In the genomic region with DNA sequence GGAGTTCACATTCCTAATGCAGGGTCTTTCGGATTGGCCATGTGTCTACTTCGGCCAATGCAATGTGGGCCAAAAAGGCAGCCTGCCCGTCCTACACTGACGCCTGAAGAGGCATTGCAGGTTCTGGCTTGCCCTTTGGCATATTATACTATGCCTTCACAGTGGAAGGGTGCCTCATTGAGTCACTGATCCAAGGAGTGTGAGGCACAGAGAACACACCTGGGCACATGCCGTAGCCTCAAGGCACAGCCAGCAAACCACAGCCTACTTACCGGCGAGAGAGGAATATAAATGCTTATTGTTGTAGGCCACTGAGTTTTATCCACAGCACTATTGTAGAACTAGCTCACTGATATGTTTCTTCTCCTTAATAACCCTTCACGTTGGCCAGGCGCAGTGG, we compare ENCODE assay signal across 1 cellular context.
TF ChIP-seq lines count a peak whose summit lies in the region.

No MANE protein-coding gene starts in this region.

TF ChIP-seq in IMR-90, 13 proteins besides CTCF, POLR2A, EP300 and RAD21 (continued from another document):
- TF ChIP-seq RCOR1 (IDR thresholded peaks at IDR 0.05; ENCODE audit: insufficient replicate concordance, low read length) (no peak), NFE2L2 (IDR thresholded peaks at IDR 0.05; ENCODE audit: low read depth, low read length) (no peak)
